9 cellular contexts compared by ENCODE assay signal in genomic region chr2:102033028-102033749, GRCh38. TPM values are rescaled to one million over a fixed set of nuclear protein-coding genes. Genes with fewer than 3 reads are reported as not detected.
DNase-seq lines count a peak whose midpoint lies in the region; ATAC-seq, FAIRE-seq and TF ChIP-seq lines count a peak whose summit lies in the region.
"Had no signal": no experiment of that assay in that cellular context is flagged by ENCODE, and none has a peak within 500 bp of the region (broad histone marks: within the 10 kb centered on the region; RNA-seq: fewer than 3 reads in every experiment).

No MANE protein-coding gene starts in this region.

- CTCF ChIA-PET in RWPE1 (lab: Yijun Ruan, JAX): interaction anchor here (0.6 to 0.9 kb wide), 2 partner anchors 13 to 1521 kb away, joined by 3 to 5 read pairs; no protein-coding TSS in a partner anchor

- peaks cover 90% of the 10 kb centered on the region for H3K4me1 Mint-ChIP-seq in dendritic cell treated with granulocyte-macrophage colony-stimulating factor and Interleukin-4, amounts not matched to agents 40 ng/mL and 50 ng/mL, for 4 days (ENCODE audit: low read depth)

- ATAC-seq in HG02943 (IDR thresholded peaks at IDR 0.05; ENCODE audit: low read depth, unreplicated experiment): peak; percentile 87

- peaks cover 19% of the 10 kb centered on the region for H3K36me3 Mint-ChIP-seq in dendritic cell treated with granulocyte-macrophage colony-stimulating factor and Interleukin-4, amounts not matched to agents 40 ng/mL and 50 ng/mL, for 4 days (ENCODE audit: low read depth)

- intact Hi-C loops in dendritic cell treated with granulocyte-macrophage colony-stimulating factor and Interleukin-4, amounts not matched to agents 40 ng/mL and 50 ng/mL, for 4 days (cut with micrococcal nuclease): loop anchor here (5.0 kb wide), 1 partner anchor 49 kb away; no protein-coding TSS in a partner anchor

- FAIRE-seq in GM18507 (lab: Jason Lieb, UNC): peak; percentile 75
- FAIRE-seq: TTC549 had no signal

- H3K27ac Mint-ChIP-seq in dendritic cell treated with granulocyte-macrophage colony-stimulating factor and Interleukin-4, amounts not matched to agents 40 ng/mL and 50 ng/mL, for 4 days: peak overlapping the region; percentile 93

- peak overlapping the region; percentile 14; the same call in 1 of the 2 replicates for H3K27ac ChIP-seq in RWPE1

- DNase-seq in GM18507 (ENCODE audit: extremely low spot score, insufficient read length, low read depth) (no peak), RWPE1 (ENCODE audit: low spot score) (no peak), myocyte (ENCODE audit: low read depth) (peak; percentile 79), NCI-H2196 (lab: John Stamatoyannopoulos, UW; ENCODE audit: unreplicated experiment) (no peak), GM20000 (ENCODE audit: low spot score) (no peak), iPS-NIHi7 (ENCODE audit: extremely low spot score) (no peak)

- POLR2A ChIA-PET in RWPE1 (lab: Yijun Ruan, JAX; ENCODE audit: low non-redundant PET): no interaction called here

- no peaks in the 10 kb centered on the region for H3K27me3 Mint-ChIP-seq in dendritic cell treated with granulocyte-macrophage colony-stimulating factor and Interleukin-4, amounts not matched to agents 40 ng/mL and 50 ng/mL, for 4 days

- no peaks in the 10 kb centered on the region for H3K9me3 Mint-ChIP-seq in dendritic cell treated with granulocyte-macrophage colony-stimulating factor and Interleukin-4, amounts not matched to agents 40 ng/mL and 50 ng/mL, for 4 days

- H3K4me3 Mint-ChIP-seq in dendritic cell treated with granulocyte-macrophage colony-stimulating factor and Interleukin-4, amounts not matched to agents 40 ng/mL and 50 ng/mL, for 4 days: peak overlapping the region; percentile 69

- TF ChIP-seq CTCF in RWPE1 (conservative IDR thresholded peaks at IDR 0.05; ENCODE audit: low read depth): no peak
- TF ChIP-seq CTCF in GM20000 (IDR thresholded peaks at IDR 0.05; ENCODE audit: extremely low read depth, missing control alignments): no peak

RNA-seq across cellular contexts. Expression of gene IL1R2, which starts 41.4 kb away (rescaled TPM):
- not detected in 2 replicates for total RNA-seq in myocyte
- not detected for polyA plus RNA-seq in myocyte (2012)
